25 cellular contexts compared by ENCODE assay signal in genomic region chr5:17365326-17365725, GRCh38.
DNase-seq lines count a peak whose midpoint lies in the region; ATAC-seq and TF ChIP-seq lines count a peak whose summit lies in the region.
"Had no signal": no experiment of that assay in that cellular context is flagged by ENCODE, and none has a peak within 500 bp of the region (broad histone marks: within the 10 kb centered on the region; RNA-seq: fewer than 3 reads in every experiment).

No MANE protein-coding gene starts in this region.

- H3K27ac Mint-ChIP-seq in brain = peak overlapping the region; percentile 53 to 87 (median 74)
- H3K27ac Mint-ChIP-seq: activated naive CD4-positive, alpha-beta T cell treated with anti-CD3 and anti-CD28 coated beads for 36 hours; dendritic cell treated with granulocyte-macrophage colony-stimulating factor and Interleukin-4, amounts not matched to agents 40 ng/mL and 50 ng/mL, for 4 days; naive thymus-derived CD8-positive, alpha-beta T cell; stimulated activated memory B cell treated with anti-CD40 and anti-IgM and Interleukin-4, amounts not matched to agents 10 μg/mL and 1 μg/mL and 100 μg/mL, for 72 hours had no signal

- 35 to 57% (median 49%) methylated on average over 3 of the region's 3 CpGs for WGBS in adrenal gland, 4 donors

- H3K4me1 ChIP-seq in HEK293 (ENCODE audit: control insufficient read depth, insufficient read depth, low read length) (peaks cover 17% of the 10 kb centered on the region), mucosa of rectum (ENCODE audit: control insufficient read depth in 2 of 2, insufficient read depth in 2 of 2, low read length in 2 of 2) (no peaks in the 10 kb centered on the region), adrenal gland (replicated peaks in 1 of 2) (no peaks in the 10 kb centered on the region)
- H3K4me1 ChIP-seq: testis had no signal

- CTCF ChIA-PET in HEK293 (lab: Yijun Ruan, JAX) = no interaction called here

- peaks cover 36% of the 10 kb centered on the region for H3K4me1 Mint-ChIP-seq in brain
- H3K4me1 Mint-ChIP-seq: naive thymus-derived CD8-positive, alpha-beta T cell; stimulated activated memory B cell treated with anti-CD40 and anti-IgM and Interleukin-4, amounts not matched to agents 10 μg/mL and 1 μg/mL and 100 μg/mL, for 72 hours had no signal

- peak overlapping the region in 4 of 5 experiments; percentile 33 to 76 (median 49) for H3K4me3 Mint-ChIP-seq in brain
- H3K4me3 Mint-ChIP-seq: activated naive CD4-positive, alpha-beta T cell treated with anti-CD3 and anti-CD28 coated beads for 36 hours; dendritic cell treated with granulocyte-macrophage colony-stimulating factor and Interleukin-4, amounts not matched to agents 40 ng/mL and 50 ng/mL, for 4 days; naive thymus-derived CD8-positive, alpha-beta T cell; stimulated activated memory B cell treated with anti-CD40 and anti-IgM and Interleukin-4, amounts not matched to agents 10 μg/mL and 1 μg/mL and 100 μg/mL, for 72 hours had no signal

- H3K9me3 Mint-ChIP-seq in brain = peaks cover 0 to 2% (median 0%) of the 10 kb centered on the region in 5 experiments
- H3K9me3 Mint-ChIP-seq: activated naive CD4-positive, alpha-beta T cell treated with anti-CD3 and anti-CD28 coated beads for 36 hours; dendritic cell treated with granulocyte-macrophage colony-stimulating factor and Interleukin-4, amounts not matched to agents 40 ng/mL and 50 ng/mL, for 4 days; stimulated activated memory B cell treated with anti-CD40 and anti-IgM and Interleukin-4, amounts not matched to agents 10 μg/mL and 1 μg/mL and 100 μg/mL, for 72 hours had no signal

- H3K36me3 ChIP-seq in HEK293 (ENCODE audit: control insufficient read depth in 2 of 2, insufficient read depth in 1 of 2, low read length in 2 of 2) (no peaks in the 10 kb centered on the region), mucosa of rectum (ENCODE audit: control insufficient read depth in 2 of 2, insufficient read depth in 2 of 2, low read length in 2 of 2) (no peaks in the 10 kb centered on the region), adrenal gland (replicated peaks in 1 of 2) (no peaks in the 10 kb centered on the region)
- H3K36me3 ChIP-seq: MG63, ovary had no signal

- POLR2A ChIA-PET in HEK293 (lab: Yijun Ruan, JAX) = interaction anchor here (1.3 kb wide), 1 partner anchor 9 kb away, joined by 4 read pairs; no protein-coding TSS in a partner anchor

- ATAC-seq in GM18907 (IDR thresholded peaks at IDR 0.05; ENCODE audit: unreplicated experiment) = no peak
- ATAC-seq: naive thymus-derived CD8-positive, alpha-beta T cell; stimulated activated memory B cell treated with anti-CD40 and anti-IgM and Interleukin-4, amounts not matched to agents 10 μg/mL and 1 μg/mL and 100 μg/mL, for 72 hours had no signal

- H3K4me3 ChIP-seq in HEK293 (ENCODE audit: low read depth, low read length) (no peak overlapping the region), mucosa of rectum (ENCODE audit: low read length in 2 of 2) (no peak overlapping the region), adrenal gland (no peak overlapping the region)
- H3K4me3 ChIP-seq: MG63, ovary, SK-N-MC, testis had no signal

- H3K27ac ChIP-seq in 22Rv1 (peak overlapping the region; percentile 42; the same call in 1 of the 2 replicates), HEK293 (ENCODE audit: extremely low read depth, low read depth, low read length) (peak overlapping the region; percentile 0; the same call in 1 of the 2 replicates), mucosa of rectum (ENCODE audit: low read depth in 2 of 2, low read length in 2 of 2) (peak overlapping the region; percentile 8 to 29), substantia nigra (ENCODE audit: low read depth, low read length, poor library complexity, severe bottlenecking) (no peak overlapping the region), adrenal gland (no peak overlapping the region)
- H3K27ac ChIP-seq: ovary, SK-N-MC, testis had no signal

- no peak for TF ChIP-seq CTCF in 22Rv1 (IDR thresholded peaks at IDR 0.05)
- TF ChIP-seq CTCF in HEK293 (tag by site-specific recombination; IDR thresholded peaks at IDR 0.05) = no peak
- TF ChIP-seq CTCF in brain (conservative IDR thresholded peaks at IDR 0.05) = no peak
- TF ChIP-seq CTCF in adrenal gland (IDR thresholded peaks at IDR 0.05) = no peak

- no peak for DNase-seq in middle frontal gyrus (ENCODE audit: extremely low spot score, low spot score)
- DNase-seq in substantia nigra (lab: John Stamatoyannopoulos, UW) = no peak
- no peak for DNase-seq in adrenal gland
- DNase-seq: ACHN; activated CD4-positive, alpha-beta T cell treated with anti-CD3 and anti-CD28 coated beads for 48 hours; activated naive CD4-positive, alpha-beta T cell treated with anti-CD3 and anti-CD28 coated beads for 36 hours; activated T-cell treated with anti-CD3 and anti-CD28 coated beads, Interleukin-2, amount 50 U/mL, for 48 hours; KBM-7; kidney glomerular epithelial cell; naive thymus-derived CD8-positive, alpha-beta T cell; NCI-H2107; NCI-H510A; ovary; stimulated activated CD4-positive, alpha-beta T cell treated with anti-CD3 and anti-CD28 coated beads, Interleukin-2, amount 100 ng/mL, for 48 hours; T-helper 2 cell; testis had no signal

- H3K27me3 Mint-ChIP-seq in brain = no peaks in the 10 kb centered on the region
- H3K27me3 Mint-ChIP-seq: naive thymus-derived CD8-positive, alpha-beta T cell; stimulated activated memory B cell treated with anti-CD40 and anti-IgM and Interleukin-4, amounts not matched to agents 10 μg/mL and 1 μg/mL and 100 μg/mL, for 72 hours had no signal

- intact Hi-C loops in adrenal gland (cut with DNase I) = no loop called here

- H3K9ac ChIP-seq in mucosa of rectum (ENCODE audit: low read depth in 1 of 2, low read length in 2 of 2) = no peak overlapping the region

- TF ChIP-seq POLR2A in adrenal gland (IDR thresholded peaks at IDR 0.05) = no peak

- H3K27me3 ChIP-seq in mucosa of rectum (ENCODE audit: control insufficient read depth in 2 of 2, insufficient read depth in 2 of 2, low read length in 2 of 2) = peaks cover 0 to 5% of the 10 kb centered on the region in 2 donors
- no peaks in the 10 kb centered on the region for H3K27me3 ChIP-seq in adrenal gland
- H3K27me3 ChIP-seq: MG63, ovary, testis had no signal

- H3K36me3 Mint-ChIP-seq in brain = no peaks in the 10 kb centered on the region
- H3K36me3 Mint-ChIP-seq: naive thymus-derived CD8-positive, alpha-beta T cell; stimulated activated memory B cell treated with anti-CD40 and anti-IgM and Interleukin-4, amounts not matched to agents 10 μg/mL and 1 μg/mL and 100 μg/mL, for 72 hours had no signal

- H3K9me3 ChIP-seq in HEK293 (ENCODE audit: control insufficient read depth, insufficient read depth, low read depth, low read length) (no peaks in the 10 kb centered on the region), mucosa of rectum (ENCODE audit: control insufficient read depth in 2 of 2, low read length in 2 of 2) (no peaks in the 10 kb centered on the region), adrenal gland (replicated peaks in 1 of 3) (no peaks in the 10 kb centered on the region)
- H3K9me3 ChIP-seq: MG63, ovary, testis had no signal

TF ChIP-seq in HEK293, 187 proteins besides CTCF, POLR2A, EP300 and RAD21:
- TF ChIP-seq ZNF24 (tag by site-specific recombination; IDR thresholded peaks at IDR 0.05) = no peak
- TF ChIP-seq, protein P1, sequence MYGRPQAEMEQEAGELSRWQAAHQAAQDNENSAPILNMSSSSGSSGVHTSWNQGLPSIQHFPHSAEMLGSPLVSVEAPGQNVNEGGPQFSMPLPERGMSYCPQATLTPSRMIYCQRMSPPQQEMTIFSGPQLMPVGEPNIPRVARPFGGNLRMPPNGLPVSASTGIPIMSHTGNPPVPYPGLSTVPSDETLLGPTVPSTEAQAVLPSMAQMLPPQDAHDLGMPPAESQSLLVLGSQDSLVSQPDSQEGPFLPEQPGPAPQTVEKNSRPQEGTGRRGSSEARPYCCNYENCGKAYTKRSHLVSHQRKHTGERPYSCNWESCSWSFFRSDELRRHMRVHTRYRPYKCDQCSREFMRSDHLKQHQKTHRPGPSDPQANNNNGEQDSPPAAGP (tag by site-specific recombination; IDR thresholded peaks at IDR 0.05) = no peak
- TF ChIP-seq ZFP69B (tag by site-specific recombination; IDR thresholded peaks at IDR 0.05) = no peak
- TF ChIP-seq SALL2 (tag by site-specific recombination; IDR thresholded peaks at IDR 0.05; ENCODE audit: borderline replicate concordance) = no peak

Comparison
In these comparisons a context has a peak if more than half of its experiments do, and no peak if none do; other contexts are left out.
1. H3K27ac ChIP-seq: peak in 22Rv1 (single experiment), HEK293 (single experiment) and mucosa of rectum (2 of 2); none in substantia nigra (single experiment) and adrenal gland (0 of 5).